ENCODE assay signal across 8 cellular contexts in the genomic region with DNA sequence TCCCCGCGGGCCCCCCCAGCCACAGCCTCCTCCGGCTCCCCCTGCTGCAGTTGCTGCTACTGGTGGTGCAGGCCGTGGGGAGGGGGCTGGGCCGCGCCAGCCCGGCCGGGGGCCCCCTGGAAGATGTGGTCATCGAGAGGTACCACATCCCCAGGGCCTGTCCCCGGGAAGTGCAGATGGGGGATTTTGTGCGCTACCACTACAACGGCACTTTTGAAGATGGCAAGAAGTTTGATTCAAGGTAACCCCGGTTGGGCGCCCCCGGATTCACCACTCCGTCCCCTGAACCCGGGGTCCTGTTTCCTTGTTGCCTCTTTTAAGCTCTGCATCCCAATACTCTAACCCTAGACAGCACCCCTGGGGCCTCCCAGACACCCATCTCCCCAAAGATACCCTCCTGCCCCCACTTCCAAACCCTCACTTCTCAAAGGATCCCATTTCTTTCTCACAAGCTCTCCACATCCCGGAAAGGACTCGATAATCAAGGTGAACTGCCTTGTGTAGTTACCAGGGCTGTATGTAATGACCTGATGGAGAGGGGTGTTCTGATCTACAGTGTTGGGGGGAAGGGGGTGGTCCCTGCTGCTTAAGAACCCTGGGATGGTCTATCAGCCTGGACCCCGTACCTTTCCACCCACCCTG. TPM values are rescaled to one million over a fixed set of nuclear protein-coding genes. Genes with fewer than 3 reads are reported as not detected.
DNase-seq lines count a peak whose midpoint lies in the region; TF ChIP-seq lines count a peak whose summit lies in the region.

No MANE protein-coding gene starts in this region.

- H2AFZ ChIP-seq in neural cell (ENCODE audit: low read depth, low read length) = no peak overlapping the region

- H3K9ac ChIP-seq in neural cell (ENCODE audit: low read length) = no peak overlapping the region

- peaks cover 3% of the 10 kb centered on the region for H3K79me2 ChIP-seq in neural cell (replicated peaks; ENCODE audit: insufficient read depth, low read length)

- DNase-seq in AG10803 (ENCODE audit: low read depth) = no peak
- no peak for DNase-seq in LNCaP clone FGC (ENCODE audit: low read depth)
- no peak for DNase-seq in ecto neural progenitor cell (ENCODE audit: low spot score)
- DNase-seq in nucleus accumbens (lab: John Stamatoyannopoulos, UW) = no peak
- no peak for DNase-seq in NCI-H146 (lab: John Stamatoyannopoulos, UW)
- DNase-seq in D341Med (ENCODE audit: low spot score) = no peak

- H3K36me3 ChIP-seq in ectodermal cell (ENCODE audit: control insufficient read depth, insufficient read depth, low read length) = peaks cover 8% of the 10 kb centered on the region
- no peaks in the 10 kb centered on the region for H3K36me3 ChIP-seq in neural cell (ENCODE audit: insufficient read depth, low read length)

- H3K9me2 ChIP-seq in neural cell (ENCODE audit: insufficient read depth, low read length) = no peaks in the 10 kb centered on the region

- H3K9me3 ChIP-seq in ectodermal cell (ENCODE audit: control insufficient read depth, low read length) = no peaks in the 10 kb centered on the region
- no peaks in the 10 kb centered on the region for H3K9me3 ChIP-seq in neural cell (ENCODE audit: low read length)

- H3K27ac ChIP-seq in ectodermal cell (ENCODE audit: insufficient read depth, low read depth, low read length, poor library complexity, severe bottlenecking) (peak overlapping the region; percentile 72), neural cell (ENCODE audit: low read length) (no peak overlapping the region)

- TF ChIP-seq RAD21 in neural cell (conservative IDR thresholded peaks at IDR 0.05) = no peak

- no peaks in the 10 kb centered on the region for H3F3A ChIP-seq in neural cell (ENCODE audit: insufficient read depth, low read length, poor library complexity, severe bottlenecking)

- H4K20me1 ChIP-seq in neural cell (ENCODE audit: insufficient read depth) = no peaks in the 10 kb centered on the region

- TF ChIP-seq CTCF in AG10803 (conservative IDR thresholded peaks at IDR 0.05; ENCODE audit: low read length) (no peak), LNCaP clone FGC (IDR thresholded peaks at IDR 0.05; ENCODE audit: control insufficient read depth, extremely low read depth, insufficient read depth) (no peak), neural cell (IDR thresholded peaks at IDR 0.05; ENCODE audit: poor library complexity, severe bottlenecking) (no peak)

- no peak for TF ChIP-seq EP300 in neural cell (conservative IDR thresholded peaks at IDR 0.05; ENCODE audit: poor library complexity, severe bottlenecking)

- no peak overlapping the region for H3K4me2 ChIP-seq in neural cell (ENCODE audit: low read length)

- H3K27me3 ChIP-seq in ectodermal cell (ENCODE audit: control insufficient read depth, insufficient read depth, low read length, poor library complexity, severe bottlenecking) (no peaks in the 10 kb centered on the region), neural cell (ENCODE audit: insufficient read depth, low read depth, low read length) (no peaks in the 10 kb centered on the region)

- peaks cover 10% of the 10 kb centered on the region for H3K4me1 ChIP-seq in ectodermal cell (ENCODE audit: control insufficient read depth, insufficient read depth, low read length)

- peak overlapping the region; percentile 90 for H3K4me3 ChIP-seq in AG10803 (ENCODE audit: low read length)
- H3K4me3 ChIP-seq in LNCaP clone FGC (ENCODE audit: low read depth, low read length) = peak overlapping the region; percentile 68
- peak overlapping the region; percentile 85 for H3K4me3 ChIP-seq in ectodermal cell (ENCODE audit: insufficient read depth, low read depth, low read length)
- peak overlapping the region; percentile 81 for H3K4me3 ChIP-seq in neural cell (ENCODE audit: low read length)

- WGBS in ectodermal cell, 2 experiments = 1% methylated on average over 20 of the region's 20 CpGs

TF ChIP-seq in neural cell, 6 proteins besides CTCF, POLR2A, EP300 and RAD21:
- TF ChIP-seq TAF1 (IDR thresholded peaks at IDR 0.05; ENCODE audit: low read depth) = no peak

RNA-seq across cellular contexts. Expression of gene FKBP10, which starts 0.4 kb away (rescaled TPM):
- 251 TPM for polyA plus RNA-seq in ectodermal cell (2013, experiment 1 of 4)
- 227 TPM for polyA plus RNA-seq in ectodermal cell (2013, experiment 2 of 4)
- 204 TPM for polyA plus RNA-seq in ectodermal cell (2013, experiment 3 of 4)
- polyA plus RNA-seq in ectodermal cell (2013, experiment 4 of 4) = 223 TPM
- 3.5 and 7.6 TPM in 2 replicates for polyA plus RNA-seq in neural cell
- polyA minus RNA-seq in neural cell = 2.9 and 3.1 TPM in 2 replicates

RNA-seq across cellular contexts. Expression of gene P3H4, which starts 1.4 kb away (rescaled TPM):
- 47.5 TPM for polyA plus RNA-seq in ectodermal cell (2013, experiment 1 of 4)
- 44.3 TPM for polyA plus RNA-seq in ectodermal cell (2013, experiment 2 of 4)
- 39.5 TPM for polyA plus RNA-seq in ectodermal cell (2013, experiment 3 of 4)
- polyA plus RNA-seq in ectodermal cell (2013, experiment 4 of 4) = 36.3 TPM
- polyA plus RNA-seq in neural cell = 17.8 and 20.5 TPM in 2 replicates
- polyA minus RNA-seq in neural cell = 17.0 and 20.7 TPM in 2 replicates

RNA-seq across cellular contexts. Expression of gene NT5C3B, which starts 22.9 kb away (rescaled TPM):
- 111 TPM for polyA plus RNA-seq in ectodermal cell (2013, experiment 1 of 4)
- polyA plus RNA-seq in ectodermal cell (2013, experiment 2 of 4) = 114 TPM
- 88.6 TPM for polyA plus RNA-seq in ectodermal cell (2013, experiment 3 of 4)
- polyA plus RNA-seq in ectodermal cell (2013, experiment 4 of 4) = 94.7 TPM
- polyA plus RNA-seq in neural cell = 272 and 281 TPM in 2 replicates
- 169 and 177 TPM in 2 replicates for polyA minus RNA-seq in neural cell

RNA-seq across cellular contexts. Expression of gene KLHL10, which starts 24.5 kb away (rescaled TPM):
- not detected for polyA plus RNA-seq in ectodermal cell (2013, experiment 1 of 4)
- polyA plus RNA-seq in ectodermal cell (2013, experiment 2 of 4) = not detected
- not detected for polyA plus RNA-seq in ectodermal cell (2013, experiment 3 of 4)
- polyA plus RNA-seq in ectodermal cell (2013, experiment 4 of 4) = not detected
- polyA plus RNA-seq in neural cell = 0.22 TPM in 1 of 2 replicates, not detected in the other
- polyA minus RNA-seq in neural cell = not detected in 2 replicates

RNA-seq across cellular contexts. Expression of gene JUP, which starts 26.6 kb away (rescaled TPM):
- 71.2 TPM for polyA plus RNA-seq in ectodermal cell (2013, experiment 1 of 4)
- polyA plus RNA-seq in ectodermal cell (2013, experiment 2 of 4) = 75.1 TPM
- polyA plus RNA-seq in ectodermal cell (2013, experiment 3 of 4) = 56.5 TPM
- polyA plus RNA-seq in ectodermal cell (2013, experiment 4 of 4) = 60.8 TPM
- 46.1 and 82.2 TPM in 2 replicates for polyA plus RNA-seq in neural cell
- polyA minus RNA-seq in neural cell = 102 and 125 TPM in 2 replicates
